22 cellular contexts compared by ENCODE assay signal in the genomic region with DNA sequence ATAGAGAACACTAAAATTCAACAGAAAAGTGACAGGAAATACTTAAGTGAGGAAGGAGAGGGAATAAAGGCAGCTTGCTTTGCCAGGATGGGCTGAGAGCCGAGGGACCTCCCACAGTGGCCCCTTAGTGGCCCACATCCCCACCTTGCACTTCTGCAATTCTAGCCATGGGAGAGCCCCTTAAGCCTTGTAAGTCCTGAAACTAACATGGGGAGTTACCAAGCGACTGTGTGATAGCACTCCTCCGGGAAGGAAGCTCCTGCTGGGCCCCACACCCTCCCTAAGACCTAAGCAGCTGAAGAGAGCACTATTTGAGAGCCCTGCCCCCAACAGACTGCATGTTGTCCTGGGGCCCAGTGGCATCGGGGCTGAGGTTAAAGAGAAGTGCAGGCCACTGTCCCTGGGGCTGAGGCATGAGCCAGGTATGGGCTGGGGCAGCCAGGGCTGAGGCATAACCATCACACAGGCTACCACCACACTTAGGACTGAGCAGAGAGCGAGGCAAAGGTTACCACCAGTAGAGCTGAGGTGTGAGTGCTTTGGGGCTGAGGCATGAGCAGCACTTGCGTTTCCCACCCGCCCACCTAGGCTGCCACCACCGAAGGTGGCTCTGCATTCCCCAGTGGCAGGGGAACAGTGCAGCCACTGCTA.
A peak's percentile ranks its signal among the peaks of the same experiment; 100 is the strongest.
DNase-seq lines count a peak whose midpoint lies in the region; ATAC-seq and TF ChIP-seq lines count a peak whose summit lies in the region.
"Had no signal": no experiment of that assay in that cellular context is flagged by ENCODE, and none has a peak within 500 bp of the region (broad histone marks: within the 10 kb centered on the region; RNA-seq: fewer than 3 reads in every experiment).

No MANE protein-coding gene starts in this region.

- peak; percentile 78 for ATAC-seq in GM21619 (IDR thresholded peaks at IDR 0.05; ENCODE audit: unreplicated experiment)
- ATAC-seq in HG03432 (IDR thresholded peaks at IDR 0.05; ENCODE audit: unreplicated experiment) = peak; percentile 57
- no peak for ATAC-seq in HG03139 (IDR thresholded peaks at IDR 0.05; ENCODE audit: unreplicated experiment)
- no peak for ATAC-seq in sciatic nerve
- no peak for ATAC-seq in heart right ventricle
- ATAC-seq: naive thymus-derived CD8-positive, alpha-beta T cell had no signal

- H3K4me3 Mint-ChIP-seq in MCF 10A (ENCODE audit: unreplicated experiment) = no peak overlapping the region
- H3K4me3 Mint-ChIP-seq: activated naive CD8-positive, alpha-beta T cell treated with anti-CD3 and anti-CD28 coated beads for 36 hours; activated T-helper 1 cell treated with anti-CD3 and anti-CD28 coated beads, Interleukin-12 subunit alpha, Interleukin-12 subunit beta, Interleukin-2, Interleukin-4 antibody, amounts not matched to agents 30 ng/mL and 10 ng/mL and 1 ng/mL, durations not matched to agents 14 hours and 24 hours and 36 hours; naive thymus-derived CD8-positive, alpha-beta T cell had no signal

- H3K4me1 Mint-ChIP-seq in MCF 10A (ENCODE audit: insufficient read depth, unreplicated experiment) = no peaks in the 10 kb centered on the region
- H3K4me1 Mint-ChIP-seq: activated naive CD8-positive, alpha-beta T cell treated with anti-CD3 and anti-CD28 coated beads for 36 hours had no signal

- H3K9me3 ChIP-seq in heart right ventricle = peaks cover 0 to 15% (median 3%) of the 10 kb centered on the region in 11 donors
- H3K9me3 ChIP-seq: esophagus muscularis mucosa, right lobe of liver, testis had no signal

- no peaks in the 10 kb centered on the region for H3K4me1 ChIP-seq in heart right ventricle
- H3K4me1 ChIP-seq: esophagus muscularis mucosa, right lobe of liver, testis had no signal

- H3K27ac ChIP-seq in heart right ventricle = no peak overlapping the region
- H3K27ac ChIP-seq: esophagus muscularis mucosa, right lobe of liver, testis had no signal

- BruUV-seq in MCF 10A (replicated peaks; lab: Mats Ljungman, UMichigan) = no TSS peak

- H3K36me3 Mint-ChIP-seq in MCF 10A (ENCODE audit: insufficient read depth, unreplicated experiment) = no peaks in the 10 kb centered on the region
- H3K36me3 Mint-ChIP-seq: activated naive CD8-positive, alpha-beta T cell treated with anti-CD3 and anti-CD28 coated beads for 36 hours; naive thymus-derived CD8-positive, alpha-beta T cell had no signal

- in situ Hi-C loops in GM13976 (cut with MboI; ENCODE audit: low sequenced_read_pairs, unreplicated experiment) = no loop called here

- TF ChIP-seq CTCF in GM13976 (IDR thresholded peaks at IDR 0.05; ENCODE audit: borderline replicate concordance, control extremely low read depth, extremely low read depth, insufficient read depth, missing control alignments) = no peak
- no peak for TF ChIP-seq CTCF in heart right ventricle (IDR thresholded peaks at IDR 0.05)
- no peak for TF ChIP-seq CTCF in MCF 10A (IDR thresholded peaks at IDR 0.05; ENCODE audit: unreplicated experiment)

- 53 to 58% methylated on average over 8 of the region's 8 CpGs for WGBS in heart right ventricle, 2 donors

- H3K36me3 ChIP-seq in heart right ventricle = no peaks in the 10 kb centered on the region
- H3K36me3 ChIP-seq: esophagus muscularis mucosa, MG63, right lobe of liver had no signal

- H3K27me3 ChIP-seq in heart right ventricle = peaks cover 0 to 68% (median 35%) of the 10 kb centered on the region in 7 donors
- H3K27me3 ChIP-seq: right lobe of liver, testis had no signal

- no peak overlapping the region for H3K4me3 ChIP-seq in heart right ventricle
- H3K4me3 ChIP-seq: esophagus muscularis mucosa, MG63, right lobe of liver, testis had no signal

- H3K9me3 Mint-ChIP-seq in MCF 10A (ENCODE audit: unreplicated experiment) = no peaks in the 10 kb centered on the region
- H3K9me3 Mint-ChIP-seq: activated T-helper 1 cell treated with anti-CD3 and anti-CD28 coated beads, Interleukin-12 subunit alpha, Interleukin-12 subunit beta, Interleukin-2, Interleukin-4 antibody, amounts not matched to agents 30 ng/mL and 10 ng/mL and 1 ng/mL, durations not matched to agents 14 hours and 24 hours and 36 hours had no signal

- POLR2A ChIA-PET in MCF 10A (lab: Yijun Ruan, JAX) = no interaction called here

- peaks cover 41% of the 10 kb centered on the region for H3K27me3 Mint-ChIP-seq in MCF 10A (ENCODE audit: insufficient read depth, unreplicated experiment)
- H3K27me3 Mint-ChIP-seq: activated naive CD8-positive, alpha-beta T cell treated with anti-CD3 and anti-CD28 coated beads for 36 hours had no signal

- H3K27ac Mint-ChIP-seq in MCF 10A (ENCODE audit: low read depth, unreplicated experiment) = no peak overlapping the region
- H3K27ac Mint-ChIP-seq: activated naive CD8-positive, alpha-beta T cell treated with anti-CD3 and anti-CD28 coated beads for 36 hours; activated T-helper 1 cell treated with anti-CD3 and anti-CD28 coated beads, Interleukin-12 subunit alpha, Interleukin-12 subunit beta, Interleukin-2, Interleukin-4 antibody, amounts not matched to agents 30 ng/mL and 10 ng/mL and 1 ng/mL, durations not matched to agents 14 hours and 24 hours and 36 hours; naive thymus-derived CD8-positive, alpha-beta T cell had no signal

- CTCF ChIA-PET in MCF 10A (lab: Yijun Ruan, JAX) = no interaction called here

- intact Hi-C loops in sciatic nerve (cut with DNase I) = no loop called here
- intact Hi-C loops in heart right ventricle (cut with DNase I) = no loop called here
- intact Hi-C loops in MCF 10A (cut with micrococcal nuclease) = no loop called here

- DNase-seq in GM13976 (ENCODE audit: low spot score) (peak; percentile 8), iPS-NIHi11 (ENCODE audit: low spot score) (peak; percentile 13), sciatic nerve (ENCODE audit: low spot score) (no peak), heart right ventricle (no peak), MCF 10A (ENCODE audit: unreplicated experiment) (no peak)
- DNase-seq: activated naive CD8-positive, alpha-beta T cell treated with anti-CD3 and anti-CD28 coated beads for 36 hours; C1 segment of cervical spinal cord; cerebellar nuclear complex; DMS 273 treated with DMSO at 0.1 percent for 48 hours; GOT3; MG63; naive thymus-derived CD8-positive, alpha-beta T cell; NCI-H146; NCI-H2171 treated with DMSO at 0.1 percent for 48 hours; right lobe of liver; SW 1271; testis had no signal

Comparison
In these comparisons a context has a peak if more than half of its experiments do, and no peak if none do; other contexts are left out.
1. DNase-seq: peak in GM13976 (single experiment) and iPS-NIHi11 (single experiment); none in sciatic nerve (single experiment), heart right ventricle (0 of 2) and MCF 10A (single experiment).
2. ATAC-seq: peak in GM21619 (single experiment) and HG03432 (single experiment); none in HG03139 (single experiment), sciatic nerve (single experiment) and heart right ventricle (0 of 8).